In genomic region chrX:1519022-1519497, GRCh38 we compare ENCODE assay signal across 1 cellular context.
TF ChIP-seq lines count a peak whose summit lies in the region.

No MANE protein-coding gene starts in this region.

TF ChIP-seq in HEK293, 187 proteins besides CTCF, POLR2A, EP300 and RAD21 (continued from another document):
- no peak for TF ChIP-seq ZBTB6 (tag by site-specific recombination; IDR thresholded peaks at IDR 0.05)
- no peak for TF ChIP-seq SP3 (tag by site-specific recombination; IDR thresholded peaks at IDR 0.05)
- no peak for TF ChIP-seq ZNF274 (IDR thresholded peaks at IDR 0.05; ENCODE audit: low read length)
- TF ChIP-seq ZNF274 (tag by site-specific recombination; IDR thresholded peaks at IDR 0.05; ENCODE audit: borderline replicate concordance), result no peak
- TF ChIP-seq ZNF335 (tag by site-specific recombination; conservative IDR thresholded peaks at IDR 0.05), result no peak
